In the genomic region with DNA sequence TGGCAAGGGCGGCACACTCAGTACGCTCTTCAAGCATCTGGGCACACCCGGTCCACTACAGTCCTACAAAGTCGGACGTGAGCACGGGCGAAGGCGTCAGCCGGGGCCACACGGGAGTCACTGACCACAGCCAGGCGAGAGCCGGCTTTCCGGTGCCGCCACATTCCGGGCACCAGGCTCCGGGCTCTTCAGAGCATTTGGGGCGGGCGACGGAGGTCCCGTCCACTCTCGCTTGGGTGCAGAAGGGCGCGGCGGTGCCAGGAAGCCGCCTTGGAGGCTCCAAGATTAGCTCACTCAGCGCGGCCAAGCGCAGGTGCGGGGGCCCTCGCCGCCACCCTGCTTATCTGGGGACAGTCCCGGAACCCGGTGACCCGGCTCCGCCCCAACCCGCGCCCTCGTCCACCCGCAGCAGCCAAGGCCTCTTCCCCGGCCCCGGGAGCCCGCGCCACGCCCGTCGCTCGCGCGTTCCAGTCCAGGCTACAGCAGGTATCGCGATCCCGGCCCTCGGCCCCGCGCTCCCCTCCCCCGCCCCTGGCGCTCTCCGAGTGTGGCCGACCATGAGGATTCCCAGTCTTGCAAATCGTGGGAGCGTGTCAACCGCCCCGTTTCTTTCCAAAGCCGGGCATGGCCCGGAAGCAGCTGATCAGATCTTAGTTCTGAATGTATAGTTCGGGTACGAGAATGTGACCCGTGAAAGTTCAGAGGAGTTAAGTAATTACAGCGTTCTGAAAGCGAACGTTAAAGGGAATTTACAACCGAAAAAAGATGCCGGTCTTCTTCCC, we compare ENCODE assay signal across 8 cellular contexts. TPM values are rescaled to one million over a fixed set of nuclear protein-coding genes. Genes with fewer than 3 reads are reported as not detected.
DNase-seq lines count a peak whose midpoint lies in the region; ATAC-seq and TF ChIP-seq lines count a peak whose summit lies in the region.

A gene (plus strand): TSS at position 127 of the 782 bp plus-strand sequence. CDS start 2,678 bp downstream, outside the sequence.

- H3K27me3 ChIP-seq in esophagus muscularis mucosa: no peaks in the 10 kb centered on the region

- intact Hi-C loops in esophagus muscularis mucosa (cut with DNase I): loop anchor here (5.0 kb wide), 1 partner anchor 98 kb away; a partner anchor contains a TSS

- H3K4me1 ChIP-seq in esophagus muscularis mucosa: peaks cover 9 to 24% (median 20%) of the 10 kb centered on the region in 4 donors

- peaks cover 0 to under 1% (median 0%) of the 10 kb centered on the region in 4 donors for H3K36me3 ChIP-seq in esophagus muscularis mucosa

- peak within 1 kb of the TSS; percentile 64 to 75 (median 68) for H3K4me3 ChIP-seq in esophagus muscularis mucosa

- peak; percentile 58 for ATAC-seq in HG02678 (IDR thresholded peaks at IDR 0.05; ENCODE audit: unreplicated experiment)

- DNase-seq in NCI-H526 (lab: John Stamatoyannopoulos, UW) (peak; percentile 9 to 77), NCI-H526 treated with DMSO at 0.1 percent for 48 hours (lab: John Stamatoyannopoulos, UW) (no peak), NCI-H146 (lab: John Stamatoyannopoulos, UW) (peak; percentile 80), activated T-cell treated with anti-CD3 and anti-CD28 coated beads for 1 hour (ENCODE audit: low read depth) (peak; percentile 17), esophagus muscularis mucosa (ENCODE audit: extremely low spot score) (peak; percentile 93), myocyte (ENCODE audit: low read depth) (peak; percentile 89), stromal cell of bone marrow (ENCODE audit: low read depth) (peak; percentile 33)

- no peak for TF ChIP-seq POLR2A in esophagus muscularis mucosa (IDR thresholded peaks at IDR 0.05; ENCODE audit: low read depth)

- no peak for TF ChIP-seq EP300 in esophagus muscularis mucosa (IDR thresholded peaks at IDR 0.05)

- peak within 1 kb of the TSS; percentile 88 to 95 (median 90) for H3K27ac ChIP-seq in esophagus muscularis mucosa (replicated peaks in 1 of 4)

- TF ChIP-seq CTCF in esophagus muscularis mucosa (IDR thresholded peaks at IDR 0.05): no peak

- WGBS in esophagus muscularis mucosa: 3% methylated on average over 10 of the region's 73 CpGs

- H3K9me3 ChIP-seq in esophagus muscularis mucosa: no peaks in the 10 kb centered on the region

RNA-seq across cellular contexts. Expression of the gene that starts here (rescaled TPM):
- 10 to 100 TPM; 10.4 to 17.8 (median 14.1) TPM for total RNA-seq in esophagus muscularis mucosa
- 20.1 and 25.6 TPM in 2 replicates for total RNA-seq in myocyte
- 11.4 TPM for polyA plus RNA-seq in myocyte (2012)
